8 cellular contexts compared by ENCODE assay signal in genomic region chr13:40589285-40590109, GRCh38.
DNase-seq lines count a peak whose midpoint lies in the region; ATAC-seq, FAIRE-seq and TF ChIP-seq lines count a peak whose summit lies in the region.

No MANE protein-coding gene starts in this region.

- H3K4me1 ChIP-seq in gastroesophageal sphincter: peaks cover 19 to 93% (median 42%) of the 10 kb centered on the region in 3 donors
- peaks cover 22 to 52% (median 27%) of the 10 kb centered on the region in 3 donors for H3K4me1 ChIP-seq in pancreas
- H3K4me1 ChIP-seq in effector memory CD4-positive, alpha-beta T cell (ENCODE audit: control insufficient read depth, insufficient read depth, low read length, poor library complexity, severe bottlenecking): peaks cover 33% of the 10 kb centered on the region

- DNase-seq in Daoy (ENCODE audit: low read depth): peak; percentile 56
- DNase-seq in GM20000 (ENCODE audit: low spot score): peak; percentile 63
- peak; percentile 61 for DNase-seq in UCSD-AML1 (lab: John Stamatoyannopoulos, UW; ENCODE audit: unreplicated experiment)
- DNase-seq in pancreas: no peak
- no peak for DNase-seq in effector memory CD4-positive, alpha-beta T cell
- DNase-seq in NCI-H146 (lab: John Stamatoyannopoulos, UW): no peak

- no peak for TF ChIP-seq POLR2A in gastroesophageal sphincter (IDR thresholded peaks at IDR 0.05)

- intact Hi-C loops in pancreas (cut with DNase I): no loop called here

- H3K36me3 ChIP-seq in gastroesophageal sphincter (no peaks in the 10 kb centered on the region), pancreas (no peaks in the 10 kb centered on the region)
- no peaks in the 10 kb centered on the region for H3K36me3 ChIP-seq in effector memory CD4-positive, alpha-beta T cell (ENCODE audit: control insufficient read depth, insufficient read depth, low read length)

- H3K27me3 ChIP-seq in gastroesophageal sphincter (no peaks in the 10 kb centered on the region), pancreas (no peaks in the 10 kb centered on the region)
- no peaks in the 10 kb centered on the region for H3K27me3 ChIP-seq in effector memory CD4-positive, alpha-beta T cell (replicated peaks; ENCODE audit: control insufficient read depth, insufficient read depth, low read length, poor library complexity, severe bottlenecking)

- WGBS in gastroesophageal sphincter (ENCODE audit: low coverage in 1 of 2), 2 donors: 11 to 20% methylated on average over 3 to 4 of the region's 4 CpGs
- WGBS in pancreas, 2 donors: 14 to 25% methylated on average over 4 of the region's 4 CpGs

- peak overlapping the region; percentile 19 to 46 (median 40) for H3K27ac ChIP-seq in gastroesophageal sphincter
- peak overlapping the region in 2 of 4 donors; percentile 39 to 55 for H3K27ac ChIP-seq in pancreas
- H3K27ac ChIP-seq in effector memory CD4-positive, alpha-beta T cell (ENCODE audit: insufficient read depth, low read length, poor library complexity, severe bottlenecking): no peak overlapping the region

- TF ChIP-seq CTCF in GM20000 (IDR thresholded peaks at IDR 0.05; ENCODE audit: extremely low read depth, missing control alignments) (no peak), gastroesophageal sphincter (IDR thresholded peaks at IDR 0.05) (no peak), pancreas (IDR thresholded peaks at IDR 0.05) (no peak)

- H3K9me3 ChIP-seq in gastroesophageal sphincter (no peaks in the 10 kb centered on the region), pancreas (no peaks in the 10 kb centered on the region)
- no peaks in the 10 kb centered on the region for H3K9me3 ChIP-seq in effector memory CD4-positive, alpha-beta T cell (ENCODE audit: control insufficient read depth, low read length)

- no peak overlapping the region for H3K4me3 ChIP-seq in gastroesophageal sphincter
- H3K4me3 ChIP-seq in pancreas: no peak overlapping the region
- no peak overlapping the region for H3K4me3 ChIP-seq in effector memory CD4-positive, alpha-beta T cell (ENCODE audit: insufficient read depth, low read depth, low read length, poor library complexity, severe bottlenecking)

- ATAC-seq in HG03565 (IDR thresholded peaks at IDR 0.05; ENCODE audit: unreplicated experiment) (peak; percentile 87), gastroesophageal sphincter (peak; percentile 67), pancreas (peak; percentile 19 to 70 (median 56))

- no peak for TF ChIP-seq EP300 in gastroesophageal sphincter (IDR thresholded peaks at IDR 0.05)

- peak; percentile 66 for FAIRE-seq in pancreas (lab: Jason Lieb, UNC)

Comparison
In these comparisons a context has a peak if more than half of its experiments do, and no peak if none do; other contexts are left out.
1. DNase-seq: peak in Daoy (single experiment), GM20000 (single experiment) and UCSD-AML1 (single experiment); none in pancreas (0 of 6), effector memory CD4-positive, alpha-beta T cell (0 of 3) and NCI-H146 (single experiment).
2. Peak in every context shown above with its lines, with median percentiles within 50 percentile points of each other: ATAC-seq.